14 cellular contexts compared by ENCODE assay signal in genomic region chr5:95735436-95735835, GRCh38. TPM values are rescaled to one million over a fixed set of nuclear protein-coding genes. Genes with fewer than 3 reads are reported as not detected.
A peak's percentile ranks its signal among the peaks of the same experiment; 100 is the strongest.
DNase-seq lines count a peak whose midpoint lies in the region; ATAC-seq and TF ChIP-seq lines count a peak whose summit lies in the region.
"Had no signal": no experiment of that assay in that cellular context is flagged by ENCODE, and none has a peak within 500 bp of the region (broad histone marks: within the 10 kb centered on the region; RNA-seq: fewer than 3 reads in every experiment).

No MANE protein-coding gene starts in this region.

- H3K4me3 Mint-ChIP-seq in endodermal cell = peak overlapping the region; percentile 90
- peak overlapping the region; percentile 65 for H3K4me3 Mint-ChIP-seq in neural crest cell
- H3K4me3 Mint-ChIP-seq in natural killer cell = no peak overlapping the region
- H3K4me3 Mint-ChIP-seq: activated naive CD8-positive, alpha-beta T cell treated with anti-CD3 and anti-CD28 coated beads, Interleukin-2, amount 10 ng/mL, durations not matched to agents 7 days and 5 days; naive thymus-derived CD8-positive, alpha-beta T cell had no signal

- intact Hi-C loops in heart left ventricle (cut with DNase I) = loop anchor here in 2 of 10 donors (5.0 kb wide), 1 partner anchor 37 kb away; no protein-coding TSS in a partner anchor
- intact Hi-C loops in Right ventricle myocardium inferior (cut with DNase I) = loop anchor here (5.0 kb wide), 1 partner anchor 37 kb away; no protein-coding TSS in a partner anchor
- intact Hi-C loops in thyroid gland (cut with DNase I) = loop anchor here (10.0 kb wide), 1 partner anchor 71 kb away; no protein-coding TSS in a partner anchor
- intact Hi-C loops in natural killer cell (cut with micrococcal nuclease) = no loop called here

- TF ChIP-seq CTCF in heart left ventricle (IDR thresholded peaks at IDR 0.05) (no peak), endodermal cell (conservative IDR thresholded peaks at IDR 0.05) (no peak), neural crest cell (conservative IDR thresholded peaks at IDR 0.05) (no peak), thyroid gland (IDR thresholded peaks at IDR 0.05) (no peak), GM20000 (IDR thresholded peaks at IDR 0.05; ENCODE audit: extremely low read depth, missing control alignments) (no peak), natural killer cell (IDR thresholded peaks at IDR 0.05) (no peak)

- peak overlapping the region; percentile 98 for H3K9ac ChIP-seq in endodermal cell (ENCODE audit: extremely low read depth, low read length, poor library complexity, severe bottlenecking)

- H3K27ac ChIP-seq in heart left ventricle = peak overlapping the region in 9 of 12 donors; percentile 1 to 98 (median 92)
- no peak overlapping the region for H3K27ac ChIP-seq in endodermal cell (ENCODE audit: low read depth, low read length)
- peak overlapping the region in 2 of 3 donors; percentile 1 to 3 for H3K27ac ChIP-seq in thyroid gland
- H3K27ac ChIP-seq: SJSA1 had no signal

- H3K4me1 Mint-ChIP-seq in endodermal cell (peaks cover 34% of the 10 kb centered on the region), neural crest cell (peaks cover 36% of the 10 kb centered on the region), natural killer cell (peaks cover 39 to 52% of the 10 kb centered on the region in 2 donors)

- ATAC-seq in heart left ventricle (no peak), Right ventricle myocardium inferior (no peak), GM19463 (IDR thresholded peaks at IDR 0.05; ENCODE audit: unreplicated experiment) (no peak), natural killer cell (no peak)
- ATAC-seq: naive thymus-derived CD8-positive, alpha-beta T cell had no signal

- peak overlapping the region; percentile 18 for H3K27ac Mint-ChIP-seq in endodermal cell
- H3K27ac Mint-ChIP-seq in neural crest cell (ENCODE audit: unreplicated experiment) = no peak overlapping the region
- peak overlapping the region in 1 of 2 donors; percentile 66 for H3K27ac Mint-ChIP-seq in natural killer cell
- H3K27ac Mint-ChIP-seq: activated naive CD8-positive, alpha-beta T cell treated with anti-CD3 and anti-CD28 coated beads, Interleukin-2, amount 10 ng/mL, durations not matched to agents 7 days and 5 days had no signal

- H3K9me3 ChIP-seq in heart left ventricle (no peaks in the 10 kb centered on the region), endodermal cell (ENCODE audit: control insufficient read depth, low read length) (no peaks in the 10 kb centered on the region), thyroid gland (no peaks in the 10 kb centered on the region)
- H3K9me3 ChIP-seq: SJSA1 had no signal

- 49 to 53% (median 50%) methylated on average over 2 of the region's 2 CpGs for WGBS in heart left ventricle, 4 donors
- 86 to 90% methylated on average over 2 of the region's 2 CpGs for WGBS in endodermal cell (ENCODE audit: insufficient coverage in 1 of 2, insufficient read length in 1 of 2), 2 experiments
- 75% methylated on average over 2 of the region's 2 CpGs for WGBS in thyroid gland, 2 donors

- H3K36me3 ChIP-seq in heart left ventricle (peaks cover 0 to 41% (median 19%) of the 10 kb centered on the region in 9 donors), endodermal cell (ENCODE audit: control insufficient read depth, insufficient read depth, low read length) (peaks cover 86% of the 10 kb centered on the region), thyroid gland (no peaks in the 10 kb centered on the region)

- DNase-seq in heart left ventricle (no peak), Right ventricle myocardium inferior (ENCODE audit: missing footprints) (no peak), endodermal cell (no peak), neural crest cell (ENCODE audit: low read depth, low spot score) (no peak), thyroid gland (no peak), GM20000 (ENCODE audit: low spot score) (no peak), natural killer cell (no peak)
- DNase-seq: ACHN; activated naive CD8-positive, alpha-beta T cell treated with anti-CD3 and anti-CD28 coated beads, Interleukin-2, amount 10 ng/mL, durations not matched to agents 7 days and 5 days; dermis blood vessel endothelial cell; islet precursor cell; naive thymus-derived CD8-positive, alpha-beta T cell had no signal

- H3K36me3 Mint-ChIP-seq in endodermal cell (ENCODE audit: low read depth) (peaks cover 78% of the 10 kb centered on the region), neural crest cell (ENCODE audit: low read depth) (peaks cover 18% of the 10 kb centered on the region), natural killer cell (peaks cover 14% of the 10 kb centered on the region)
- H3K36me3 Mint-ChIP-seq: activated naive CD8-positive, alpha-beta T cell treated with anti-CD3 and anti-CD28 coated beads, Interleukin-2, amount 10 ng/mL, durations not matched to agents 7 days and 5 days; naive thymus-derived CD8-positive, alpha-beta T cell had no signal

- H3K27me3 ChIP-seq in heart left ventricle (no peaks in the 10 kb centered on the region), endodermal cell (ENCODE audit: control insufficient read depth, insufficient read depth, low read length, poor library complexity, severe bottlenecking) (no peaks in the 10 kb centered on the region), thyroid gland (no peaks in the 10 kb centered on the region)
- H3K27me3 ChIP-seq: SJSA1 had no signal

- H3K4me1 ChIP-seq in heart left ventricle (peaks cover 0 to 58% (median 33%) of the 10 kb centered on the region in 12 donors), endodermal cell (ENCODE audit: control insufficient read depth, insufficient read depth, low read length) (peaks cover 4% of the 10 kb centered on the region), thyroid gland (peaks cover 27 to 28% of the 10 kb centered on the region in 2 donors)

- H3K27me3 Mint-ChIP-seq in endodermal cell (ENCODE audit: insufficient read depth) (peaks cover 12% of the 10 kb centered on the region), neural crest cell (ENCODE audit: low read depth) (peaks cover 4% of the 10 kb centered on the region), natural killer cell (ENCODE audit: low read depth in 2 of 2) (no peaks in the 10 kb centered on the region)

- TF ChIP-seq POLR2A in heart left ventricle (IDR thresholded peaks at IDR 0.05) (no peak), thyroid gland (IDR thresholded peaks at IDR 0.05) (no peak)

- H3K9me3 Mint-ChIP-seq in endodermal cell (no peaks in the 10 kb centered on the region), neural crest cell (no peaks in the 10 kb centered on the region), natural killer cell (no peaks in the 10 kb centered on the region)
- H3K9me3 Mint-ChIP-seq: activated naive CD8-positive, alpha-beta T cell treated with anti-CD3 and anti-CD28 coated beads, Interleukin-2, amount 10 ng/mL, durations not matched to agents 7 days and 5 days; naive thymus-derived CD8-positive, alpha-beta T cell had no signal

- H3K4me3 ChIP-seq in heart left ventricle (peak overlapping the region in 4 of 12 donors; percentile 17 to 86 (median 76)), endodermal cell (ENCODE audit: low read length) (peak overlapping the region; percentile 89), thyroid gland (replicated peaks in 1 of 3) (no peak overlapping the region)
- H3K4me3 ChIP-seq: SJSA1 had no signal

RNA-seq across cellular contexts. Expression of gene RHOBTB3, which starts 4.3 kb away (rescaled TPM):
- total RNA-seq in heart left ventricle = 100 to 1,000 TPM in 2 of 9 donors, 10 to 100 TPM in 7; 62.9 to 116 (median 86.7) TPM
- 10 to 100 TPM; 24.3 to 30.2 TPM for polyA plus RNA-seq in heart left ventricle
- 76.5 TPM for total RNA-seq in Right ventricle myocardium inferior
- 100 to 1,000 TPM; 432 to 444 TPM for total RNA-seq in endodermal cell
- 116 TPM for polyA plus RNA-seq in endodermal cell (2013, experiment 1 of 2)
- 147 TPM for polyA plus RNA-seq in endodermal cell (2013, experiment 2 of 2)
- total RNA-seq in neural crest cell = 62.6 and 66.9 TPM in 2 replicates
- total RNA-seq in thyroid gland = 10 to 100 TPM; 58.7 to 85.7 (median 68.0) TPM
- 10 to 100 TPM; 46.5 to 55.1 (median 46.5) TPM for total RNA-seq in natural killer cell

RNA-seq across cellular contexts. Expression of gene SPATA9, which starts 52.6 kb away (rescaled TPM):
- total RNA-seq in heart left ventricle = under 1 TPM in 2 of 9 donors, not detected in 7; 0.79 to 0.99 TPM
- polyA plus RNA-seq in heart left ventricle = under 1 TPM; 0.17 to 0.27 TPM
- total RNA-seq in Right ventricle myocardium inferior = not detected
- total RNA-seq in endodermal cell = 1 to 10 TPM in 1 of 2 donors, under 1 TPM in 1; 0.70 to 2.0 TPM
- polyA plus RNA-seq in endodermal cell (2013, experiment 1 of 2) = 0.36 TPM
- 0.33 TPM for polyA plus RNA-seq in endodermal cell (2013, experiment 2 of 2)
- total RNA-seq in neural crest cell = 0.68 and 1.0 TPM in 2 replicates
- total RNA-seq in thyroid gland = not detected
- total RNA-seq in natural killer cell = 1 to 10 TPM; 1.3 to 2.1 (median 2.0) TPM
- total RNA-seq: activated naive CD8-positive, alpha-beta T cell treated with anti-CD3 and anti-CD28 coated beads, Interleukin-2, amount 10 ng/mL, durations not matched to agents 7 days and 5 days; dermis blood vessel endothelial cell; naive thymus-derived CD8-positive, alpha-beta T cell had no signal
